ENCODE assay signal across 9 cellular contexts in genomic region chr4:109648266-109648996, GRCh38. TPM values are rescaled to one million over a fixed set of nuclear protein-coding genes. Genes with fewer than 3 reads are reported as not detected.
A peak's percentile ranks its signal among the peaks of the same experiment; 100 is the strongest.
DNase-seq lines count a peak whose midpoint lies in the region; ATAC-seq and TF ChIP-seq lines count a peak whose summit lies in the region.
"Had no signal": no experiment of that assay in that cellular context is flagged by ENCODE, and none has a peak within 500 bp of the region (broad histone marks: within the 10 kb centered on the region; RNA-seq: fewer than 3 reads in every experiment).

No MANE protein-coding gene starts in this region.

- DNase-seq in activated CD4-positive, alpha-beta T cell treated with anti-CD3 and anti-CD28 coated beads, Interleukin-2, amount 10 ng/mL, durations not matched to agents 7 days and 5 days: peak; percentile 50
- no peak for DNase-seq in activated CD4-positive, alpha-beta T cell treated with anti-CD3 and anti-CD28 coated beads, Interleukin-2, amount 50 U/mL, for 1 hour
- peak; percentile 19 for DNase-seq in T follicular helper cell (ENCODE audit: low read depth)
- peak; percentile 28 for DNase-seq in retinal pigment epithelial cell (ENCODE audit: low read depth)
- DNase-seq in foreskin fibroblast: no peak
- DNase-seq in COLO829 (ENCODE audit: low spot score): no peak
- DNase-seq in retina: no peak

- H3K27me3 Mint-ChIP-seq in activated CD4-positive, alpha-beta T cell treated with anti-CD3 and anti-CD28 coated beads, Interleukin-2, amount 10 ng/mL, durations not matched to agents 7 days and 5 days: no peaks in the 10 kb centered on the region

- peaks cover 47% of the 10 kb centered on the region for H3K4me1 Mint-ChIP-seq in activated CD4-positive, alpha-beta T cell treated with anti-CD3 and anti-CD28 coated beads, Interleukin-2, amount 10 ng/mL, durations not matched to agents 7 days and 5 days

- no peak for TF ChIP-seq CTCF in retinal pigment epithelial cell (conservative IDR thresholded peaks at IDR 0.05; ENCODE audit: low read depth, low read length)
- no peak for TF ChIP-seq CTCF in foreskin fibroblast (IDR thresholded peaks at IDR 0.05; ENCODE audit: low read depth, low read length)

- H3K36me3 Mint-ChIP-seq in activated CD4-positive, alpha-beta T cell treated with anti-CD3 and anti-CD28 coated beads, Interleukin-2, amount 10 ng/mL, durations not matched to agents 7 days and 5 days (ENCODE audit: low read depth): peaks cover 43% of the 10 kb centered on the region

- H3K9me3 Mint-ChIP-seq in activated CD4-positive, alpha-beta T cell treated with anti-CD3 and anti-CD28 coated beads, Interleukin-2, amount 10 ng/mL, durations not matched to agents 7 days and 5 days: peaks cover 12% of the 10 kb centered on the region

- ATAC-seq in HG02852 (IDR thresholded peaks at IDR 0.05; ENCODE audit: unreplicated experiment): peak; percentile 62

- no peak overlapping the region for H3K4me3 ChIP-seq in retinal pigment epithelial cell (ENCODE audit: low read length)
- no peak overlapping the region for H3K4me3 ChIP-seq in foreskin fibroblast (ENCODE audit: low read depth in 1 of 2, low read length in 2 of 2)
- H3K4me3 ChIP-seq: BLaER1 had no signal

- POLR2A ChIA-PET in activated CD4-positive, alpha-beta T cell treated with anti-CD3 and anti-CD28 coated beads, Interleukin-2, amount 10 ng/mL, durations not matched to agents 7 days and 5 days (lab: Charles Lee): interaction anchor here (0.5 kb wide), 2 partner anchors 53 to 87 kb away, joined by 3 read pairs; no protein-coding TSS in a partner anchor

- H3K4me3 Mint-ChIP-seq in activated CD4-positive, alpha-beta T cell treated with anti-CD3 and anti-CD28 coated beads, Interleukin-2, amount 10 ng/mL, durations not matched to agents 7 days and 5 days: peak overlapping the region; percentile 59

- CTCF ChIA-PET in activated CD4-positive, alpha-beta T cell treated with anti-CD3 and anti-CD28 coated beads, Interleukin-2, amount 10 ng/mL, durations not matched to agents 7 days and 5 days (lab: Charles Lee): interaction anchor here (0.6 kb wide), 1 partner anchor 443 kb away, joined by 4 read pairs; no protein-coding TSS in a partner anchor

- no peak overlapping the region for H3K27ac Mint-ChIP-seq in activated CD4-positive, alpha-beta T cell treated with anti-CD3 and anti-CD28 coated beads, Interleukin-2, amount 10 ng/mL, durations not matched to agents 7 days and 5 days

RNA-seq across cellular contexts. Expression of gene CASP6, which starts 54.8 kb away (rescaled TPM):
- 10 to 100 TPM; 25.7 to 31.5 TPM for total RNA-seq in activated CD4-positive, alpha-beta T cell treated with anti-CD3 and anti-CD28 coated beads, Interleukin-2, amount 10 ng/mL, durations not matched to agents 7 days and 5 days

Comparison
In these comparisons a context has a peak if more than half of its experiments do, and no peak if none do; other contexts are left out.
1. DNase-seq: peak in activated CD4-positive, alpha-beta T cell treated with anti-CD3 and anti-CD28 coated beads, Interleukin-2, amount 10 ng/mL, durations not matched to agents 7 days and 5 days (single experiment), T follicular helper cell (single experiment) and retinal pigment epithelial cell (single experiment); none in activated CD4-positive, alpha-beta T cell treated with anti-CD3 and anti-CD28 coated beads, Interleukin-2, amount 50 U/mL, for 1 hour (single experiment), foreskin fibroblast (0 of 2), COLO829 (single experiment) and retina (single experiment).